22 cellular contexts compared by ENCODE assay signal in the genomic region with DNA sequence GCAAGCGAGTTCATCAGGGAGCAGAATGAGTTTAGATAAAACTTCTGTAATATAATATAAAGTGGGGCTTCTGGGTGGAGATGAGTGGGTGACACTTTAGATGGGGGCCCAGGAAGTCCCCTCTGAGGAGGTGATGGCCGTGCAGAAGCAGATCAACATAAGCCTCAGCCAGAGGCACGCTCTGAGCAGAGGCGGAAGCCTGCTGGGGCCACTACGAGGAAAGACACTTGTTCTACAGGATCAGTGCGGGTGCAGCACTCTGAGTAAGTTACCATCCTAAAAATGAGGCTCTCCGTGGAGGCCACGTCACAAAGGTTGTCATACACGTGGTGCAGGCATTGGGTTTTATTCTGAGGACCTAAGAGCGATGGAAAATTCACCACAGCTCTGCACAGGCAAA.
"Had no signal": no experiment of that assay in that cellular context is flagged by ENCODE, and none has a peak within 500 bp of the region (broad histone marks: within the 10 kb centered on the region; RNA-seq: fewer than 3 reads in every experiment).

No MANE protein-coding gene starts in this region.

- H3K4me3 Mint-ChIP-seq: activated CD4-positive, alpha-beta memory T cell treated with anti-CD3 and anti-CD28 coated beads, Interleukin-2, amount 10 ng/mL, durations not matched to agents 7 days and 5 days; activated naive CD8-positive, alpha-beta T cell; memory B cell; naive B cell had no signal

- ATAC-seq: left ventricle myocardium superior, mucosa of descending colon had no signal

- H3K4me1 Mint-ChIP-seq: memory B cell, naive B cell had no signal

- H3K27me3 Mint-ChIP-seq: activated naive CD8-positive, alpha-beta T cell had no signal

- DNase-seq: activated CD4-positive, alpha-beta memory T cell treated with anti-CD3 and anti-CD28 coated beads, Interleukin-2, amount 10 ng/mL, durations not matched to agents 7 days and 5 days; activated CD4-positive, alpha-beta T cell treated with anti-CD3 and anti-CD28 coated beads for 4 hours; activated T-cell treated with anti-CD3 and anti-CD28 coated beads, Interleukin-2, amount 50 U/mL, for 48 hours; cerebellar nuclear complex; effector CD8-positive, alpha-beta T cell; esophagus squamous epithelium; left ventricle myocardium superior; mucosa of descending colon; naive B cell; ovary; sigmoid colon; stimulated activated CD4-positive, alpha-beta T cell treated with anti-CD3 and anti-CD28 coated beads, Interleukin-4, amount 100 ng/mL, for 24 hours; stimulated activated naive CD4-positive, alpha-beta T cell; substantia nigra; SW 1271; uterus; WERI-Rb-1 had no signal

- H3K4me1 ChIP-seq: esophagus squamous epithelium, sigmoid colon, tibial nerve, uterus had no signal

- H3K36me3 ChIP-seq: esophagus squamous epithelium, ovary, sigmoid colon, tibial nerve, uterus, WERI-Rb-1 had no signal

- H3K36me3 Mint-ChIP-seq: activated naive CD8-positive, alpha-beta T cell; memory B cell; naive B cell had no signal

- H3K27me3 ChIP-seq: ovary, uterus had no signal

- FAIRE-seq: bronchial epithelial cell, endothelial cell of umbilical vein had no signal

- H3K27ac Mint-ChIP-seq: activated CD4-positive, alpha-beta memory T cell treated with anti-CD3 and anti-CD28 coated beads, Interleukin-2, amount 10 ng/mL, durations not matched to agents 7 days and 5 days; activated naive CD8-positive, alpha-beta T cell; memory B cell; naive B cell had no signal

- H3K9me3 ChIP-seq: mucosa of descending colon, sigmoid colon, uterus had no signal

- H3K27ac ChIP-seq: esophagus squamous epithelium, ovary, sigmoid colon, tibial nerve, uterus, WERI-Rb-1 had no signal

- H3K4me3 ChIP-seq: esophagus squamous epithelium, mucosa of descending colon, ovary, sigmoid colon, tibial nerve, uterus had no signal

- H3K9me3 Mint-ChIP-seq: activated CD4-positive, alpha-beta memory T cell treated with anti-CD3 and anti-CD28 coated beads, Interleukin-2, amount 10 ng/mL, durations not matched to agents 7 days and 5 days; memory B cell had no signal
